Comparison of ENCODE assay signal across 12 cellular contexts in genomic region chr12:130765186-130765659, GRCh38. TPM values are rescaled to one million over a fixed set of nuclear protein-coding genes. Genes with fewer than 3 reads are reported as not detected.
DNase-seq lines count a peak whose midpoint lies in the region; ATAC-seq, FAIRE-seq and TF ChIP-seq lines count a peak whose summit lies in the region.
"Had no signal": no experiment of that assay in that cellular context is flagged by ENCODE, and none has a peak within 500 bp of the region (broad histone marks: within the 10 kb centered on the region; RNA-seq: fewer than 3 reads in every experiment).

No MANE protein-coding gene starts in this region.

- DNase-seq in MCF 10A (ENCODE audit: unreplicated experiment) (peak; percentile 30), breast epithelium (ENCODE audit: low spot score in 2 of 2) (no peak), LoVo (ENCODE audit: low spot score) (peak; percentile 16), GM12878 (ENCODE audit: low read depth, low spot score) (no peak), trophoblast cell (peak; percentile 6 to 40), AG08395 (ENCODE audit: low spot score) (no peak)
- DNase-seq: BE2C, NCI-H1930 had no signal

- in situ Hi-C loops in GM12878 (cut with MboI) = no loop called here

- POLR2A ChIA-PET in MCF 10A (lab: Yijun Ruan, JAX) (no interaction called here), GM12878 (lab: Charles Lee) (no interaction called here)

- 53% methylated on average over 8 of the region's 8 CpGs for WGBS in GM12878 (ENCODE audit: insufficient coverage, insufficient replicate concordance, low lambda C conversion rate, missing lambda C conversion rate)
- WGBS in trophoblast cell (ENCODE audit: extremely low coverage, insufficient coverage, insufficient read length) = 100% methylated on average over 4 of the region's 8 CpGs
- 83 to 91% methylated on average over 7 to 8 of the region's 8 CpGs for WGBS in gastroesophageal sphincter (ENCODE audit: low coverage in 1 of 2), 2 donors

- FAIRE-seq in GM12878 (lab: Jason Lieb, UNC) = no peak
- FAIRE-seq: G401.6 had no signal

- H4K91ac ChIP-seq in trophoblast cell (ENCODE audit: low read depth, low read length) = no peak overlapping the region

- intact Hi-C loops in MCF 10A (cut with micrococcal nuclease) = loop anchor here (10.0 kb wide), 1 partner anchor 330 kb away; no protein-coding TSS in a partner anchor
- intact Hi-C loops in breast epithelium (cut with DNase I; ENCODE audit: low total_unique reads) = no loop called here
- intact Hi-C loops in GM12878 (cut with micrococcal nuclease; ENCODE audit: unreplicated experiment) = no loop called here

- CTCF ChIA-PET in MCF 10A (lab: Yijun Ruan, JAX) (interaction anchor here (1.2 kb wide), 1 partner anchor 18 kb away, joined by 3 read pairs; no protein-coding TSS in a partner anchor), GM12878 (lab: Yijun Ruan, JAX) (no interaction called here)

- H2BK120ac ChIP-seq in trophoblast cell (ENCODE audit: insufficient read depth, low read length, poor library complexity) = no peak overlapping the region

- no peak overlapping the region for H3K27ac ChIP-seq in breast epithelium
- H3K27ac ChIP-seq in GM12878 (ENCODE audit: control insufficient read depth, insufficient read depth) = no peak overlapping the region
- H3K27ac ChIP-seq in trophoblast cell (ENCODE audit: low read depth, low read length) = no peak overlapping the region
- no peak overlapping the region for H3K27ac ChIP-seq in gastroesophageal sphincter

- no peaks in the 10 kb centered on the region for H3K27me3 Mint-ChIP-seq in MCF 10A (ENCODE audit: insufficient read depth, unreplicated experiment)

- H2AFZ ChIP-seq in GM12878 (ENCODE audit: control insufficient read depth, low read depth, low read length) = no peak overlapping the region
- H2AFZ ChIP-seq in trophoblast cell (ENCODE audit: insufficient read depth, low read length, poor library complexity) = no peak overlapping the region

- RAD21 ChIA-PET in GM12878 (lab: Charles Lee; ENCODE audit: unreplicated experiment) = no interaction called here

- no peak for ATAC-seq in GM12878
- ATAC-seq in gastroesophageal sphincter = no peak
- ATAC-seq in GM21786 (IDR thresholded peaks at IDR 0.05; ENCODE audit: unreplicated experiment) = no peak

- H3K9ac ChIP-seq in GM12878 (ENCODE audit: control insufficient read depth, insufficient read depth, low read length) (no peak overlapping the region), trophoblast cell (ENCODE audit: low read length) (no peak overlapping the region)

- H3K36me3 ChIP-seq in breast epithelium (no peaks in the 10 kb centered on the region), GM12878 (ENCODE audit: control insufficient read depth in 2 of 2, insufficient read depth in 2 of 2, low read length in 1 of 2) (no peaks in the 10 kb centered on the region), trophoblast cell (ENCODE audit: control insufficient read depth in 1 of 2, insufficient read depth in 2 of 2, low read length in 2 of 2) (no peaks in the 10 kb centered on the region), gastroesophageal sphincter (no peaks in the 10 kb centered on the region)
- H3K36me3 ChIP-seq: BE2C had no signal

- H3K4me1 ChIP-seq in breast epithelium (no peaks in the 10 kb centered on the region), GM12878 (ENCODE audit: control insufficient read depth, insufficient read depth, low read length) (no peaks in the 10 kb centered on the region; the same call in 1 of the 2 replicates), trophoblast cell (ENCODE audit: control insufficient read depth in 1 of 2, insufficient read depth in 2 of 2, low read length in 2 of 2) (no peaks in the 10 kb centered on the region), gastroesophageal sphincter (peaks cover 0 to 3% (median 0%) of the 10 kb centered on the region in 3 donors)
- H3K4me1 ChIP-seq: BE2C had no signal

- no peaks in the 10 kb centered on the region for H3K9me3 Mint-ChIP-seq in MCF 10A (ENCODE audit: unreplicated experiment)

- peaks cover 0 to 36% of the 10 kb centered on the region in 2 donors for H3K27me3 ChIP-seq in breast epithelium
- H3K27me3 ChIP-seq in GM12878 (replicated peaks in 1 of 2; ENCODE audit: control insufficient read depth in 2 of 2, insufficient read depth in 2 of 2, low read length in 1 of 2) = no peaks in the 10 kb centered on the region; a peak in 1 of 4 replicates
- H3K27me3 ChIP-seq in trophoblast cell (ENCODE audit: insufficient read depth, low read length) = no peaks in the 10 kb centered on the region
- peaks cover 23% of the 10 kb centered on the region for H3K27me3 ChIP-seq in gastroesophageal sphincter
- H3K27me3 ChIP-seq: BE2C had no signal

- no peak overlapping the region for H3K27ac Mint-ChIP-seq in MCF 10A (ENCODE audit: low read depth, unreplicated experiment)
- H3K27ac Mint-ChIP-seq: progenitor cell of endocrine pancreas had no signal

- H3K4me3 ChIP-seq in breast epithelium (no peak overlapping the region), GM12878 (no peak overlapping the region), trophoblast cell (ENCODE audit: low read depth, low read length) (no peak overlapping the region), gastroesophageal sphincter (no peak overlapping the region)

- no peak overlapping the region for H3K4ac ChIP-seq in trophoblast cell (ENCODE audit: low read depth, low read length)

- TF ChIP-seq CTCF in MCF 10A (IDR thresholded peaks at IDR 0.05; ENCODE audit: unreplicated experiment) = no peak
- TF ChIP-seq CTCF in breast epithelium (IDR thresholded peaks at IDR 0.05) = no peak
- TF ChIP-seq CTCF in GM12878 (IDR thresholded peaks at IDR 0.05 in 2 of 3, conservative IDR thresholded peaks at IDR 0.05 in 1 of 3; ENCODE audit: control insufficient read depth in 2 of 3, extremely low read depth in 1 of 3, insufficient read depth in 1 of 3, low read depth in 3 of 3, low read length in 3 of 3) = no peak
- TF ChIP-seq CTCF in gastroesophageal sphincter (IDR thresholded peaks at IDR 0.05) = no peak

- no peak overlapping the region for H2BK12ac ChIP-seq in trophoblast cell (ENCODE audit: low read length)

- H4K8ac ChIP-seq in trophoblast cell (ENCODE audit: low read depth, low read length) = no peak overlapping the region

- TF ChIP-seq RAD21 in GM12878 (IDR thresholded peaks at IDR 0.05; ENCODE audit: insufficient read depth, low read depth, low read length) = no peak

- H3K18ac ChIP-seq in trophoblast cell (ENCODE audit: low read length) = no peak overlapping the region

- no peak overlapping the region for H2AK5ac ChIP-seq in trophoblast cell (ENCODE audit: low read length)

- H2BK5ac ChIP-seq in trophoblast cell (ENCODE audit: low read depth, low read length, poor library complexity) = no peak overlapping the region

- no peak overlapping the region for H4K12ac ChIP-seq in trophoblast cell (ENCODE audit: low read depth, low read length)

- H3K9me3 ChIP-seq in breast epithelium = no peaks in the 10 kb centered on the region
- peaks cover 7% of the 10 kb centered on the region; the same call in 2 of the 3 replicates for H3K9me3 ChIP-seq in GM12878 (replicated peaks; ENCODE audit: control insufficient read depth, insufficient read depth, low read length)
- peaks cover 11% of the 10 kb centered on the region for H3K9me3 ChIP-seq in trophoblast cell (ENCODE audit: insufficient read depth, low read depth, low read length)
- H3K9me3 ChIP-seq in gastroesophageal sphincter = no peaks in the 10 kb centered on the region
- H3K9me3 ChIP-seq: BE2C had no signal

- no peaks in the 10 kb centered on the region for H4K20me1 ChIP-seq in GM12878 (ENCODE audit: control insufficient read depth, insufficient read depth)

- H3K23ac ChIP-seq in trophoblast cell (ENCODE audit: low read length) = peak overlapping the region; percentile 74

- H3K79me1 ChIP-seq in trophoblast cell (ENCODE audit: low read length) = no peaks in the 10 kb centered on the region

- 0 out of 4 replicates have a peak, but pooled peaks of 1 of the 2 experiments have one; percentile 17 for TF ChIP-seq EP300 in GM12878 (IDR thresholded peaks at IDR 0.05; ENCODE audit: borderline replicate concordance in 1 of 2, control insufficient read depth in 1 of 2, low read depth in 2 of 2, low read length in 2 of 2)
- no peak for TF ChIP-seq EP300 in gastroesophageal sphincter (IDR thresholded peaks at IDR 0.05)

- no peaks in the 10 kb centered on the region for H3K36me3 Mint-ChIP-seq in MCF 10A (ENCODE audit: insufficient read depth, unreplicated experiment)

- SMC1A ChIA-PET in GM12878 (lab: Charles Lee; ENCODE audit: uncharacterized antibody, unreplicated experiment) = interaction anchor here (1.2 kb wide), 1 partner anchor 29 kb away, joined by 3 read pairs; no protein-coding TSS in a partner anchor

- H3K4me1 Mint-ChIP-seq in MCF 10A (ENCODE audit: insufficient read depth, unreplicated experiment) = peaks cover 6% of the 10 kb centered on the region

- H3K4me2 ChIP-seq in GM12878 (ENCODE audit: control insufficient read depth, insufficient read depth) = no peak overlapping the region
- H3K4me2 ChIP-seq in trophoblast cell (ENCODE audit: low read length) = no peak overlapping the region

- BruUV-seq in MCF 10A (replicated peaks; lab: Mats Ljungman, UMichigan) (no TSS peak), GM12878 (replicated peaks; lab: Mats Ljungman, UMichigan) (no TSS peak)

- H3K14ac ChIP-seq in trophoblast cell (ENCODE audit: low read length) = no peak overlapping the region

- no peaks in the 10 kb centered on the region for H3K79me2 ChIP-seq in GM12878 (ENCODE audit: control insufficient read depth, insufficient read depth, low read length)
- H3K79me2 ChIP-seq in trophoblast cell (ENCODE audit: control insufficient read depth, insufficient read depth, low read length, poor library complexity) = no peaks in the 10 kb centered on the region

- no peak overlapping the region for H3K4me3 Mint-ChIP-seq in MCF 10A (ENCODE audit: unreplicated experiment)

- TF ChIP-seq POLR2A in breast epithelium (IDR thresholded peaks at IDR 0.05) (no peak), GM12878 (IDR thresholded peaks at IDR 0.05; ENCODE audit: low read depth, low read length) (no peak), gastroesophageal sphincter (IDR thresholded peaks at IDR 0.05) (no peak)

RNA-seq across cellular contexts. Expression of gene RIMBP2, which starts 49.1 kb away (rescaled TPM):
- total RNA-seq in MCF 10A (2022) = not detected in 2 replicates
- under 1 TPM; under 0.01 to 0.59 (median under 0.01) TPM for total RNA-seq in breast epithelium
- 139 and 149 TPM in 2 replicates for total RNA-seq in GM12878 (2013; cell fraction: nucleolus; rRNA removed)
- 0.06 and 0.22 TPM in 2 replicates for total RNA-seq in GM12878 (2014; rRNA removed)
- 0.04 and 0.09 TPM in 2 replicates for total RNA-seq in GM12878 (2014; rRNA removed; fragmentation: Illumina TruSeq; extraction: Trizol)
- total RNA-seq in GM12878 (2021) = 0.41 and 0.43 TPM in 2 replicates
- 1.8 TPM for polyA plus RNA-seq in GM12878 (2011; ENCODE audit: low read depth)
- polyA plus RNA-seq in GM12878 (2011; rRNA removed) = 1.4 and 2.9 TPM in 2 replicates
- 1.4 and 1.5 TPM in 2 replicates for polyA plus RNA-seq in GM12878 (2011; cell fraction: cytosol; rRNA removed)
- 9.4 and 9.6 TPM in 2 replicates for polyA plus RNA-seq in GM12878 (2011; cell fraction: nucleus; rRNA removed)
- polyA plus RNA-seq in GM12878 (2012) = 2.9 and 4.5 TPM in 2 replicates
- polyA plus RNA-seq in GM12878 (2014; fragmentation: Illumina TruSeq; extraction: Trizol) = 0.07 TPM in 1 of 2 replicates, not detected in the other
- under 1 TPM in 1 of 2 experiments, not detected in 1; 0.04 TPM for polyA plus RNA-seq in GM12878 (2014; fragmentation: Nextera tagmentation; extraction: Ambion mirVana)
- polyA plus RNA-seq in GM12878 (2014; rRNA removed) = 0.08 and 0.11 TPM in 2 replicates
- polyA plus RNA-seq in GM12878 (2016; fragmentation: Nextera tagmentation; extraction: Ambion mirVana) = under 1 TPM; 0.06 to 0.24 TPM
- polyA minus RNA-seq in GM12878 (2011; rRNA and poly(A)+ RNA removed) = 2.0 and 3.5 TPM in 2 replicates
- 0.52 and 0.80 TPM in 2 replicates for polyA minus RNA-seq in GM12878 (2011; cell fraction: cytosol; rRNA and poly(A)+ RNA removed)
- polyA minus RNA-seq in GM12878 (2011; cell fraction: nucleus; rRNA and poly(A)+ RNA removed) = 1.8 and 6.6 TPM in 2 replicates
- 0.24 and 0.37 TPM in 2 replicates for polyA plus RNA-seq in trophoblast cell (2013)
- total RNA-seq in gastroesophageal sphincter = 1 to 10 TPM in 1 of 4 donors, under 1 TPM in 3; 0.42 to 1.1 (median 0.60) TPM

Comparison
In these comparisons a context has a peak if more than half of its experiments do, and no peak if none do; other contexts are left out.
1. DNase-seq: peak in MCF 10A (single experiment), LoVo (single experiment) and trophoblast cell (2 of 2); none in breast epithelium (0 of 2), GM12878 (single experiment) and AG08395 (single experiment).